Comparison of ENCODE assay signal across 25 cellular contexts in genomic region chr15:88866295-88866881, GRCh38. TPM values are rescaled to one million over a fixed set of nuclear protein-coding genes. Genes with fewer than 3 reads are reported as not detected.
DNase-seq lines count a peak whose midpoint lies in the region; ATAC-seq, FAIRE-seq and TF ChIP-seq lines count a peak whose summit lies in the region.
"Had no signal": no experiment of that assay in that cellular context is flagged by ENCODE, and none has a peak within 500 bp of the region (broad histone marks: within the 10 kb centered on the region; RNA-seq: fewer than 3 reads in every experiment).

No MANE protein-coding gene starts in this region.

- no peaks in the 10 kb centered on the region for H3K79me2 ChIP-seq in mammary epithelial cell (ENCODE audit: insufficient read depth, low read length)

- FAIRE-seq in urothelium cell line (lab: Jason Lieb, UNC): peak; percentile 73
- FAIRE-seq: A549, GM12892, GM19239 had no signal

- H3K27me3 Mint-ChIP-seq in MCF 10A (ENCODE audit: insufficient read depth, unreplicated experiment): peaks cover 10% of the 10 kb centered on the region
- no peaks in the 10 kb centered on the region for H3K27me3 Mint-ChIP-seq in activated T-helper 17 cell treated with anti-CD3 and anti-CD28 coated beads, Interleukin-2, amount 50 U/mL, for 72 hours
- H3K27me3 Mint-ChIP-seq: CD4-positive, alpha-beta memory T cell had no signal

- no peaks in the 10 kb centered on the region for H4K20me1 ChIP-seq in mammary epithelial cell (ENCODE audit: insufficient read depth, low read length)
- H4K20me1 ChIP-seq: BLaER1 treated with 17β-estradiol and CSF1 and Interleukin-3, amounts not matched to agents 10 nM and 100 nM had no signal

- H3K4me1 ChIP-seq in mammary epithelial cell (ENCODE audit: insufficient read depth, low read length) (no peaks in the 10 kb centered on the region), HEK293 (ENCODE audit: control insufficient read depth, insufficient read depth, low read length) (no peaks in the 10 kb centered on the region)
- H3K4me1 ChIP-seq: A549, BE2C had no signal

- WGBS in mammary epithelial cell (ENCODE audit: low coverage, missing lambda C conversion rate): 79% methylated on average over 10 of the region's 10 CpGs

- intact Hi-C loops in MCF 10A (cut with micrococcal nuclease): no loop called here
- intact Hi-C loops in mammary epithelial cell (cut with micrococcal nuclease): no loop called here
- intact Hi-C loops in dorsolateral prefrontal cortex (cut with DNase I): no loop called here

- POLR2A ChIA-PET in MCF 10A (lab: Yijun Ruan, JAX) (no interaction called here), HEK293 (lab: Yijun Ruan, JAX) (no interaction called here)

- no peak for ATAC-seq in activated T-helper 17 cell treated with anti-CD3 and anti-CD28 coated beads, Interleukin-2, amount 50 U/mL, for 72 hours (replicated peaks)
- ATAC-seq: A549, GM23338, HCT116 had no signal

- no peaks in the 10 kb centered on the region for H3K36me3 Mint-ChIP-seq in MCF 10A (ENCODE audit: insufficient read depth, unreplicated experiment)
- no peaks in the 10 kb centered on the region for H3K36me3 Mint-ChIP-seq in activated T-helper 17 cell treated with anti-CD3 and anti-CD28 coated beads, Interleukin-2, amount 50 U/mL, for 72 hours (ENCODE audit: low read depth)

- peaks cover 12% of the 10 kb centered on the region for H3K4me1 Mint-ChIP-seq in MCF 10A (ENCODE audit: insufficient read depth, unreplicated experiment)
- H3K4me1 Mint-ChIP-seq in activated T-helper 17 cell treated with anti-CD3 and anti-CD28 coated beads, Interleukin-2, amount 50 U/mL, for 72 hours: no peaks in the 10 kb centered on the region
- H3K4me1 Mint-ChIP-seq: GM23338 had no signal

- H3K9me3 ChIP-seq in mammary epithelial cell (replicated peaks; ENCODE audit: insufficient read depth, low read length) (no peaks in the 10 kb centered on the region), HEK293 (ENCODE audit: control insufficient read depth, insufficient read depth, low read depth, low read length) (no peaks in the 10 kb centered on the region)
- H3K9me3 ChIP-seq: A549; BE2C; BLaER1 treated with 17β-estradiol and CSF1 and Interleukin-3, amounts not matched to agents 10 nM and 100 nM had no signal

- peak overlapping the region; percentile 12 for H3K27ac Mint-ChIP-seq in MCF 10A (ENCODE audit: low read depth, unreplicated experiment)
- peak overlapping the region; percentile 63 for H3K27ac Mint-ChIP-seq in activated T-helper 17 cell treated with anti-CD3 and anti-CD28 coated beads, Interleukin-2, amount 50 U/mL, for 72 hours
- H3K27ac Mint-ChIP-seq: CD4-positive, alpha-beta memory T cell; GM23338; HFFc6 had no signal

- BruUV-seq in MCF 10A (replicated peaks; lab: Mats Ljungman, UMichigan): no TSS peak
- no TSS peak for BruUV-seq in mammary epithelial cell (replicated peaks; lab: Mats Ljungman, UMichigan)

- H3K9ac ChIP-seq in mammary epithelial cell (ENCODE audit: insufficient read depth, low read length): no peak overlapping the region
- H3K9ac ChIP-seq: BLaER1 treated with 17β-estradiol and CSF1 and Interleukin-3, amounts not matched to agents 10 nM and 100 nM had no signal

- no peak overlapping the region for H3K4me3 Mint-ChIP-seq in MCF 10A (ENCODE audit: unreplicated experiment)
- no peak overlapping the region for H3K4me3 Mint-ChIP-seq in activated T-helper 17 cell treated with anti-CD3 and anti-CD28 coated beads, Interleukin-2, amount 50 U/mL, for 72 hours
- H3K4me3 Mint-ChIP-seq: CD4-positive, alpha-beta memory T cell; GM23338; H9; HFFc6 had no signal

- H3K27ac ChIP-seq in mammary epithelial cell (ENCODE audit: insufficient read depth, low read depth, low read length): no peak overlapping the region
- no peak overlapping the region for H3K27ac ChIP-seq in HEK293 (ENCODE audit: extremely low read depth, low read depth, low read length)
- no peak overlapping the region for H3K27ac ChIP-seq in dorsolateral prefrontal cortex
- H3K27ac ChIP-seq: A549; BLaER1 treated with 17β-estradiol and CSF1 and Interleukin-3, amounts not matched to agents 10 nM and 100 nM had no signal

- no peaks in the 10 kb centered on the region for H3K9me3 Mint-ChIP-seq in MCF 10A (ENCODE audit: unreplicated experiment)
- no peaks in the 10 kb centered on the region for H3K9me3 Mint-ChIP-seq in activated T-helper 17 cell treated with anti-CD3 and anti-CD28 coated beads, Interleukin-2, amount 50 U/mL, for 72 hours
- H3K9me3 Mint-ChIP-seq: HFFc6 had no signal

- H3K27me3 ChIP-seq in mammary epithelial cell (ENCODE audit: insufficient read depth, low read length) (no peaks in the 10 kb centered on the region), dorsolateral prefrontal cortex (peaks cover 0 to 4% (median 0%) of the 10 kb centered on the region in 45 donors)
- H3K27me3 ChIP-seq: BLaER1 treated with 17β-estradiol and CSF1 and Interleukin-3, amounts not matched to agents 10 nM and 100 nM had no signal

- dilution Hi-C loops in mammary epithelial cell (cut with HindIII; ENCODE audit: low sequenced_read_pairs): no loop called here

- H3K4me2 ChIP-seq in mammary epithelial cell (ENCODE audit: insufficient read depth, low read depth, low read length): no peak overlapping the region
- H3K4me2 ChIP-seq: A549; BLaER1 treated with 17β-estradiol and CSF1 and Interleukin-3, amounts not matched to agents 10 nM and 100 nM; GM23338 had no signal

- CTCF ChIA-PET in MCF 10A (lab: Yijun Ruan, JAX) (no interaction called here), mammary epithelial cell (lab: Charles Lee; ENCODE audit: low non-redundant PET) (no interaction called here), HEK293 (lab: Yijun Ruan, JAX) (interaction anchor here (1.4 to 2.9 kb wide), 2 partner anchors 12 to 14 kb away, joined by 4 to 14 read pairs; no protein-coding TSS in a partner anchor)

- no peak overlapping the region for H2AFZ ChIP-seq in mammary epithelial cell (ENCODE audit: low read depth, low read length)
- H2AFZ ChIP-seq: GM23338 had no signal

- H3K4me3 ChIP-seq in mammary epithelial cell (replicated peaks in 1 of 3; ENCODE audit: insufficient read depth in 1 of 3, low read depth in 2 of 3, low read length in 3 of 3) (no peak overlapping the region), HEK293 (ENCODE audit: low read depth, low read length) (no peak overlapping the region), dorsolateral prefrontal cortex (no peak overlapping the region)
- H3K4me3 ChIP-seq: A549; BLaER1 treated with 17β-estradiol and CSF1 and Interleukin-3, amounts not matched to agents 10 nM and 100 nM; GM23338 had no signal

- in situ Hi-C loops in mammary epithelial cell (cut with MboI; ENCODE audit: low sequenced_read_pairs in 2 of 2): no loop called here

- DNase-seq in MCF 10A (ENCODE audit: unreplicated experiment): no peak
- DNase-seq in mammary epithelial cell: no peak
- no peak for DNase-seq in urothelium cell line (ENCODE audit: low spot score)
- no peak for DNase-seq in dorsolateral prefrontal cortex
- DNase-seq in stimulated activated CD4-positive, alpha-beta T cell treated with anti-CD3 and anti-CD28 coated beads, Interleukin-1b, Interleukin-23, amount 100 ng/mL, for 48 hours: no peak
- DNase-seq: 8988T; ACHN; AML-193; BE2C; Calu3; CD4-positive, alpha-beta memory T cell; COR-L47; DMS53; DMS79 treated with DMSO at 0.1 percent for 48 hours; GF-D8; H9; HFFc6 had no signal

- H3K36me3 ChIP-seq in mammary epithelial cell (ENCODE audit: insufficient read depth, low read length) (no peaks in the 10 kb centered on the region), HEK293 (ENCODE audit: control insufficient read depth in 2 of 2, insufficient read depth in 1 of 2, low read length in 2 of 2) (no peaks in the 10 kb centered on the region)
- H3K36me3 ChIP-seq: BE2C; BLaER1 treated with 17β-estradiol and CSF1 and Interleukin-3, amounts not matched to agents 10 nM and 100 nM had no signal

- TF ChIP-seq CTCF in MCF 10A (IDR thresholded peaks at IDR 0.05; ENCODE audit: unreplicated experiment) (no peak), mammary epithelial cell (conservative IDR thresholded peaks at IDR 0.05 in 1 of 2, IDR thresholded peaks at IDR 0.05 in 1 of 2; ENCODE audit: extremely low read depth in 1 of 2, insufficient read depth in 1 of 2, low read depth in 1 of 2, low read length in 2 of 2) (no peak), HEK293 (tag by site-specific recombination; IDR thresholded peaks at IDR 0.05) (no peak), dorsolateral prefrontal cortex (IDR thresholded peaks at IDR 0.05 in 54 of 56, conservative IDR thresholded peaks at IDR 0.05 in 2 of 56; ENCODE audit: low read depth in 1 of 56, partially characterized antibody in 56 of 56) (no peak)

TF ChIP-seq in HEK293, 187 proteins besides CTCF, POLR2A, EP300 and RAD21 (continues in another document):
- TF ChIP-seq ZNF645 (tag by site-specific recombination; IDR thresholded peaks at IDR 0.05): no peak

RNA-seq across cellular contexts. Expression of gene HAPLN3, which starts 29.0 kb away (rescaled TPM):
- total RNA-seq in MCF 10A (2022) (4.1 and 5.0 TPM in 2 replicates), mammary epithelial cell (1 to 10 TPM; 1.5 to 3.8 TPM), dorsolateral prefrontal cortex (10 to 100 TPM in 2 of 120 experiments, 1 to 10 TPM in 115, under 1 TPM in 3; 0.44 to 13.0 (median 3.2) TPM)
- 4.4 TPM for polyA plus RNA-seq in mammary epithelial cell
- polyA minus RNA-seq in mammary epithelial cell: not detected
- 10 to 100 TPM; 31.6 to 38.6 TPM for total RNA-seq in activated T-helper 17 cell treated with anti-CD3 and anti-CD28 coated beads, Interleukin-2, amount 50 U/mL, for 72 hours

RNA-seq across cellular contexts. Expression of gene MFGE8, which starts 46.8 kb away (rescaled TPM):
- total RNA-seq in MCF 10A (2022) (207 and 254 TPM in 2 replicates), mammary epithelial cell (100 to 1,000 TPM in 1 of 2 donors, 10 to 100 TPM in 1; 81.4 to 145 TPM), dorsolateral prefrontal cortex (100 to 1,000 TPM in 42 of 120 experiments, 10 to 100 TPM in 78; 38.8 to 183 (median 87.0) TPM)
- polyA plus RNA-seq in mammary epithelial cell: 115 TPM
- polyA minus RNA-seq in mammary epithelial cell: 109 TPM
- 10 to 100 TPM; 17.0 to 19.2 TPM for total RNA-seq in activated T-helper 17 cell treated with anti-CD3 and anti-CD28 coated beads, Interleukin-2, amount 50 U/mL, for 72 hours
